32 cellular contexts compared by ENCODE assay signal in genomic region chr22:49956418-49956770, GRCh38. TPM values are rescaled to one million over a fixed set of nuclear protein-coding genes. Genes with fewer than 3 reads are reported as not detected.
DNase-seq lines count a peak whose midpoint lies in the region; ATAC-seq and TF ChIP-seq lines count a peak whose summit lies in the region.
"Had no signal": no experiment of that assay in that cellular context is flagged by ENCODE, and none has a peak within 500 bp of the region (broad histone marks: within the 10 kb centered on the region; RNA-seq: fewer than 3 reads in every experiment).

No MANE protein-coding gene starts in this region.

- H3K4me3 ChIP-seq in HEK293 (ENCODE audit: low read depth, low read length) = no peak overlapping the region
- H3K4me3 ChIP-seq in endodermal cell (ENCODE audit: low read length) = no peak overlapping the region
- no peak overlapping the region for H3K4me3 ChIP-seq in lower lobe of right lung
- no peak overlapping the region for H3K4me3 ChIP-seq in spleen
- no peak overlapping the region for H3K4me3 ChIP-seq in esophagus muscularis mucosa
- H3K4me3 ChIP-seq: coronary artery, GM23338, MG63, prostate gland had no signal

- WGBS in endodermal cell (ENCODE audit: insufficient coverage in 1 of 2, insufficient read length in 1 of 2), 2 experiments = 90 to 95% methylated on average over 6 to 15 of the region's 15 CpGs
- whole genome bisulfite sequencing in spleen, 5 donors = 81 to 99% (median 88%) methylated on average over 7 to 15 of the region's 15 CpGs
- WGBS in esophagus muscularis mucosa = 96% methylated on average over 10 of the region's 15 CpGs

- POLR2A ChIA-PET in HEK293 (lab: Yijun Ruan, JAX) = no interaction called here

- peaks cover 4% of the 10 kb centered on the region for H3K4me1 Mint-ChIP-seq in endodermal cell
- H3K4me1 Mint-ChIP-seq in nephron progenitor cell = peaks cover 31% of the 10 kb centered on the region

- ATAC-seq in lower lobe of right lung = no peak
- ATAC-seq: activated naive CD8-positive, alpha-beta T cell treated with anti-CD3 and anti-CD28 coated beads, Interleukin-2, amount 50 U/mL, for 24 hours; GM23338; stimulated activated naive CD8-positive, alpha-beta T cell treated with anti-CD3 and anti-CD28 coated beads, Interleukin-15, amount 100 ng/mL, for 72 hours had no signal

- H3K36me3 ChIP-seq in HEK293 (ENCODE audit: control insufficient read depth in 2 of 2, insufficient read depth in 1 of 2, low read length in 2 of 2) = peaks cover 0 to 1% of the 10 kb centered on the region in 2 experiments; a peak in 1 of 3 replicates
- no peaks in the 10 kb centered on the region for H3K36me3 ChIP-seq in endodermal cell (ENCODE audit: control insufficient read depth, insufficient read depth, low read length)
- H3K36me3 ChIP-seq in lower lobe of right lung = peaks cover under 1% of the 10 kb centered on the region
- peaks cover 0 to 1% (median under 1%) of the 10 kb centered on the region in 6 donors for H3K36me3 ChIP-seq in spleen
- peaks cover 0 to 2% (median under 1%) of the 10 kb centered on the region in 4 donors for H3K36me3 ChIP-seq in esophagus muscularis mucosa

- no peak overlapping the region for H3K9ac ChIP-seq in endodermal cell (ENCODE audit: extremely low read depth, low read length, poor library complexity, severe bottlenecking)

- peaks cover 4% of the 10 kb centered on the region; the same call in 1 of the 2 replicates for H3K4me1 ChIP-seq in HEK293 (ENCODE audit: control insufficient read depth, insufficient read depth, low read length)
- peaks cover 9% of the 10 kb centered on the region for H3K4me1 ChIP-seq in endodermal cell (ENCODE audit: control insufficient read depth, insufficient read depth, low read length)
- peaks cover 79% of the 10 kb centered on the region for H3K4me1 ChIP-seq in lower lobe of right lung
- peaks cover 9 to 71% (median 49%) of the 10 kb centered on the region in 6 donors for H3K4me1 ChIP-seq in spleen
- peaks cover 46 to 60% (median 55%) of the 10 kb centered on the region in 4 donors for H3K4me1 ChIP-seq in esophagus muscularis mucosa

- TF ChIP-seq CTCF in HEK293 (tag by site-specific recombination; IDR thresholded peaks at IDR 0.05) (no peak), endodermal cell (conservative IDR thresholded peaks at IDR 0.05) (no peak), lower lobe of right lung (IDR thresholded peaks at IDR 0.05) (no peak), spleen (IDR thresholded peaks at IDR 0.05 in 8 of 11, conservative IDR thresholded peaks at IDR 0.05 in 3 of 11) (no peak), esophagus muscularis mucosa (IDR thresholded peaks at IDR 0.05) (no peak), nephron progenitor cell (IDR thresholded peaks at IDR 0.05) (no peak)

- H3K27me3 ChIP-seq in endodermal cell (ENCODE audit: control insufficient read depth, insufficient read depth, low read length, poor library complexity, severe bottlenecking) = no peaks in the 10 kb centered on the region
- no peaks in the 10 kb centered on the region for H3K27me3 ChIP-seq in lower lobe of right lung (ENCODE audit: low read depth)
- H3K27me3 ChIP-seq in spleen (replicated peaks in 1 of 7) = no peaks in the 10 kb centered on the region
- no peaks in the 10 kb centered on the region for H3K27me3 ChIP-seq in esophagus muscularis mucosa
- H3K27me3 ChIP-seq: MG63 had no signal

- no peaks in the 10 kb centered on the region for H3K27me3 Mint-ChIP-seq in endodermal cell (ENCODE audit: insufficient read depth)
- H3K27me3 Mint-ChIP-seq in nephron progenitor cell (ENCODE audit: low read depth, poor library complexity) = no peaks in the 10 kb centered on the region
- H3K27me3 Mint-ChIP-seq: activated B cell treated with CpG ODN at 0.5 μM for 24 hours; activated naive CD8-positive, alpha-beta T cell treated with anti-CD3 and anti-CD28 coated beads, Interleukin-2, amount 50 U/mL, for 24 hours; stimulated activated naive CD8-positive, alpha-beta T cell treated with anti-CD3 and anti-CD28 coated beads, Interleukin-15, amount 100 ng/mL, for 72 hours had no signal

- no peak for TF ChIP-seq EP300 in esophagus muscularis mucosa (IDR thresholded peaks at IDR 0.05)

- intact Hi-C loops in lower lobe of right lung (cut with DNase I) = no loop called here
- intact Hi-C loops in spleen (cut with DNase I; ENCODE audit: low total_unique reads) = no loop called here
- intact Hi-C loops in esophagus muscularis mucosa (cut with DNase I) = no loop called here

- no peaks in the 10 kb centered on the region for H3K36me3 Mint-ChIP-seq in endodermal cell (ENCODE audit: low read depth)
- H3K36me3 Mint-ChIP-seq in nephron progenitor cell (ENCODE audit: low read depth) = no peaks in the 10 kb centered on the region

- H3K27ac Mint-ChIP-seq in endodermal cell (no peak overlapping the region), nephron progenitor cell (no peak overlapping the region)
- H3K27ac Mint-ChIP-seq: activated B cell treated with CpG ODN at 0.5 μM for 24 hours; activated naive CD8-positive, alpha-beta T cell treated with anti-CD3 and anti-CD28 coated beads, Interleukin-2, amount 50 U/mL, for 24 hours; GM23338; stimulated activated naive CD8-positive, alpha-beta T cell treated with anti-CD3 and anti-CD28 coated beads, Interleukin-15, amount 100 ng/mL, for 72 hours had no signal

- in situ Hi-C loops in KBM-7 (cut with MboI; ENCODE audit: low pct_unique_long_range_greater_than_20kb, low sequenced_read_pairs) = no loop called here

- no peak overlapping the region for H3K4me3 Mint-ChIP-seq in endodermal cell
- no peak overlapping the region for H3K4me3 Mint-ChIP-seq in nephron progenitor cell
- H3K4me3 Mint-ChIP-seq: activated B cell treated with CpG ODN at 0.5 μM for 24 hours; activated naive CD8-positive, alpha-beta T cell treated with anti-CD3 and anti-CD28 coated beads, Interleukin-2, amount 50 U/mL, for 24 hours; GM23338; stimulated activated naive CD8-positive, alpha-beta T cell treated with anti-CD3 and anti-CD28 coated beads, Interleukin-15, amount 100 ng/mL, for 72 hours had no signal

- no peak for TF ChIP-seq POLR2A in spleen (IDR thresholded peaks at IDR 0.05)
- no peak for TF ChIP-seq POLR2A in esophagus muscularis mucosa (IDR thresholded peaks at IDR 0.05; ENCODE audit: low read depth)

- DNase-seq in endodermal cell = peak; percentile 30
- peak; percentile 75 for DNase-seq in lower lobe of right lung
- peak; percentile 79 for DNase-seq in spleen
- no peak for DNase-seq in esophagus muscularis mucosa (ENCODE audit: extremely low spot score)
- no peak for DNase-seq in GOT3 (lab: John Stamatoyannopoulos, UW)
- DNase-seq in nephron progenitor cell = no peak
- no peak for DNase-seq in KBM-7
- DNase-seq: activated B cell treated with CpG ODN at 0.5 μM for 24 hours; activated CD4-positive, alpha-beta T cell treated with anti-CD3 and anti-CD28 coated beads, Interleukin-2, amount 50 U/mL, for 48 hours; activated effector memory CD4-positive, alpha-beta T cell treated with anti-CD3 and anti-CD28 coated beads, Interleukin-2, amount 50 U/mL, for 16 hours; activated naive CD8-positive, alpha-beta T cell treated with anti-CD3 and anti-CD28 coated beads, Interleukin-2, amount 50 U/mL, for 24 hours; activated T-cell treated with anti-CD3 and anti-CD28 coated beads for 4 hours; midbrain; NCI-H1436 treated with DMSO at 0.1 percent for 48 hours; NCI-H524 treated with DMSO at 0.1 percent for 48 hours; RPMI8226; stimulated activated CD4-positive, alpha-beta T cell treated with anti-CD3 and anti-CD28 coated beads, Interleukin-4, amount 100 ng/mL, for 4 hours; stimulated activated naive CD8-positive, alpha-beta T cell treated with anti-CD3 and anti-CD28 coated beads, Interleukin-15, amount 100 ng/mL, for 72 hours; T-helper 9 cell had no signal

- H3K9me3 Mint-ChIP-seq in endodermal cell = no peaks in the 10 kb centered on the region
- no peaks in the 10 kb centered on the region for H3K9me3 Mint-ChIP-seq in nephron progenitor cell
- H3K9me3 Mint-ChIP-seq: activated B cell treated with CpG ODN at 0.5 μM for 24 hours; activated naive CD8-positive, alpha-beta T cell treated with anti-CD3 and anti-CD28 coated beads, Interleukin-2, amount 50 U/mL, for 24 hours; GM23338; neural crest cell; stimulated activated naive CD8-positive, alpha-beta T cell treated with anti-CD3 and anti-CD28 coated beads, Interleukin-15, amount 100 ng/mL, for 72 hours had no signal

- H3K27ac ChIP-seq in HEK293 (ENCODE audit: extremely low read depth, low read depth, low read length) (no peak overlapping the region), endodermal cell (ENCODE audit: low read depth, low read length) (no peak overlapping the region), lower lobe of right lung (peak overlapping the region; percentile 91), spleen (peak overlapping the region in 1 of 8 donors; percentile 87), esophagus muscularis mucosa (replicated peaks in 1 of 4) (no peak overlapping the region)
- H3K27ac ChIP-seq: C4-2B, coronary artery had no signal

- CTCF ChIA-PET in HEK293 (lab: Yijun Ruan, JAX) = no interaction called here

- no peaks in the 10 kb centered on the region for H3K9me3 ChIP-seq in HEK293 (ENCODE audit: control insufficient read depth, insufficient read depth, low read depth, low read length)
- H3K9me3 ChIP-seq in endodermal cell (ENCODE audit: control insufficient read depth, low read length) = no peaks in the 10 kb centered on the region
- no peaks in the 10 kb centered on the region for H3K9me3 ChIP-seq in lower lobe of right lung
- no peaks in the 10 kb centered on the region for H3K9me3 ChIP-seq in spleen
- no peaks in the 10 kb centered on the region for H3K9me3 ChIP-seq in esophagus muscularis mucosa
- H3K9me3 ChIP-seq: MG63, prostate gland had no signal

RNA-seq across cellular contexts. Expression of gene PIM3, which starts 4.2 kb away (rescaled TPM):
- 10 to 100 TPM; 31.5 to 36.6 TPM for total RNA-seq in endodermal cell
- 21.6 TPM for polyA plus RNA-seq in endodermal cell (2013, experiment 1 of 2)
- 19.6 TPM for polyA plus RNA-seq in endodermal cell (2013, experiment 2 of 2)
- total RNA-seq in lower lobe of right lung = 94.7 TPM
- 100 to 1,000 TPM in 5 of 7 donors, 10 to 100 TPM in 2; 72.1 to 134 (median 109) TPM for total RNA-seq in spleen
- 10 to 100 TPM; 49.5 to 84.4 (median 52.0) TPM for polyA plus RNA-seq in spleen
- total RNA-seq in esophagus muscularis mucosa = 100 to 1,000 TPM in 1 of 4 donors, 10 to 100 TPM in 3; 36.1 to 106 (median 56.5) TPM

RNA-seq across cellular contexts. Expression of gene CRELD2, which starts 38.0 kb away (rescaled TPM):
- total RNA-seq in endodermal cell = 10 to 100 TPM; 39.8 to 62.9 TPM
- polyA plus RNA-seq in endodermal cell (2013, experiment 1 of 2) = 27.1 TPM
- polyA plus RNA-seq in endodermal cell (2013, experiment 2 of 2) = 27.4 TPM
- 42.7 TPM for total RNA-seq in lower lobe of right lung
- total RNA-seq in spleen = 10 to 100 TPM; 23.2 to 46.3 (median 38.1) TPM
- 10 to 100 TPM; 16.2 to 26.3 (median 18.3) TPM for polyA plus RNA-seq in spleen
- 10 to 100 TPM; 32.0 to 38.2 (median 34.2) TPM for total RNA-seq in esophagus muscularis mucosa

RNA-seq across cellular contexts. Expression of gene ALG12, which starts 38.2 kb away (rescaled TPM):
- total RNA-seq in endodermal cell (10 to 100 TPM; 19.7 to 26.2 TPM), lower lobe of right lung (25.9 TPM), spleen (10 to 100 TPM; 10.2 to 20.1 (median 13.3) TPM), esophagus muscularis mucosa (10 to 100 TPM; 17.7 to 28.0 (median 23.8) TPM)
- 16.2 TPM for polyA plus RNA-seq in endodermal cell (2013, experiment 1 of 2)
- 12.6 TPM for polyA plus RNA-seq in endodermal cell (2013, experiment 2 of 2)
- 1 to 10 TPM; 5.7 to 7.1 (median 5.9) TPM for polyA plus RNA-seq in spleen

RNA-seq across cellular contexts. Expression of gene IL17REL, which starts 56.2 kb away (rescaled TPM):
- total RNA-seq in endodermal cell (under 1 TPM in 1 of 2 donors, not detected in 1; 0.15 TPM), lower lobe of right lung (0.09 TPM), spleen (1 to 10 TPM in 2 of 7 donors, under 1 TPM in 5; 0.23 to 1.9 (median 0.94) TPM), esophagus muscularis mucosa (not detected)
- polyA plus RNA-seq in endodermal cell (2013, experiment 1 of 2) = not detected
- polyA plus RNA-seq in endodermal cell (2013, experiment 2 of 2) = 0.12 TPM
- 1 to 10 TPM in 1 of 3 donors, under 1 TPM in 2; 0.21 to 1.2 (median 0.33) TPM for polyA plus RNA-seq in spleen
- total RNA-seq: bronchial epithelial cell, Daoy, glomerular endothelial cell, urinary bladder had no signal
- polyA plus RNA-seq: fibroblast of lung, GM23338, keratinocyte had no signal

Comparison
In these comparisons a context has a peak if more than half of its experiments do, and no peak if none do; other contexts are left out.
1. DNase-seq: peak in endodermal cell (single experiment), lower lobe of right lung (single experiment) and spleen (single experiment); none in esophagus muscularis mucosa (single experiment), GOT3 (single experiment), nephron progenitor cell (single experiment) and KBM-7 (single experiment).